19 cellular contexts compared by ENCODE assay signal in the genomic region with DNA sequence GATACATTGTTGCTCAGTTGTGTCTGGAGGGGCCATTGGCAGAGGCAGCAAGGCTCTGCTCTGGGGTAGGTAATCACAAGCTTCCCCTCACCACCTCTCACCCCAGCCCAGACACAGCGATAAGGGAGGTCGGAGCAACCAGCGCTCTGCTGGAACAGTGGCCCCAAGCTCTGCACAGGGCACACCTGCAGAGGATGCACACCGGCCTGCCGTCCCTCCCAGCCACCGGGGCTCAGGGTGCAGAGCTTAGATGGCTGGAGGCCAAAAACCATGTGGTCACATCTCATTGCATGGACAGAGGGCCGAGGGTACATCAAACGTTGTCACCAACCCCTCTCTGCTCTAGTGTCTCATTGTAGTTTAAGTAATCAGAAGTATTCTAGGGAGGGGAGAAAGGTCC.
"Had no signal": no experiment of that assay in that cellular context is flagged by ENCODE, and none has a peak within 500 bp of the region (broad histone marks: within the 10 kb centered on the region; RNA-seq: fewer than 3 reads in every experiment).

No MANE protein-coding gene starts in this region.

- H3K4me1 Mint-ChIP-seq: memory B cell; naive thymus-derived CD4-positive, alpha-beta T cell had no signal

- H3K27me3 Mint-ChIP-seq: dendritic cell treated with granulocyte-macrophage colony-stimulating factor and Interleukin-4, amounts not matched to agents 40 ng/mL and 50 ng/mL, for 4 days; progenitor cell of endocrine pancreas had no signal

- FAIRE-seq: colon, keratinocyte, urothelium cell line had no signal

- H3K4me3 ChIP-seq: esophagus squamous epithelium, gastroesophageal sphincter, left lung, lower lobe of right lung, ovary had no signal

- H3K27ac Mint-ChIP-seq: dendritic cell treated with granulocyte-macrophage colony-stimulating factor and Interleukin-4, amounts not matched to agents 40 ng/mL and 50 ng/mL, for 4 days; effector memory CD8-positive, alpha-beta T cell; memory B cell; naive thymus-derived CD4-positive, alpha-beta T cell; type B pancreatic cell had no signal

- H3K27ac ChIP-seq: esophagus squamous epithelium, gastroesophageal sphincter, left lung, lower lobe of right lung, ovary had no signal

- H3K27me3 ChIP-seq: esophagus squamous epithelium, gastroesophageal sphincter, left lung, ovary had no signal

- H3K36me3 ChIP-seq: esophagus squamous epithelium, gastroesophageal sphincter, left lung, lower lobe of right lung, ovary had no signal

- DNase-seq: effector memory CD8-positive, alpha-beta T cell; esophagus squamous epithelium; foreskin fibroblast; glutamatergic neuron; left lung; lower lobe of right lung; naive thymus-derived CD4-positive, alpha-beta T cell; nucleus accumbens; ovary; right cardiac atrium; stimulated activated naive CD4-positive, alpha-beta T cell had no signal

- H3K4me3 Mint-ChIP-seq: dendritic cell treated with granulocyte-macrophage colony-stimulating factor and Interleukin-4, amounts not matched to agents 40 ng/mL and 50 ng/mL, for 4 days; effector memory CD8-positive, alpha-beta T cell; memory B cell; naive thymus-derived CD4-positive, alpha-beta T cell; type B pancreatic cell had no signal

- H3K4me1 ChIP-seq: esophagus squamous epithelium, gastroesophageal sphincter had no signal

- H3K36me3 Mint-ChIP-seq: memory B cell had no signal

- H3K9me3 ChIP-seq: esophagus squamous epithelium, gastroesophageal sphincter, lower lobe of right lung, ovary had no signal
